Comparison of ENCODE assay signal across 8 cellular contexts in genomic region chr12:100733817-100734593, GRCh38.
DNase-seq lines count a peak whose midpoint lies in the region; ATAC-seq and TF ChIP-seq lines count a peak whose summit lies in the region.

No MANE protein-coding gene starts in this region.

- no peak overlapping the region for H3K27ac ChIP-seq in MM.1S (ENCODE audit: low read length)
- H3K27ac ChIP-seq in VCaP = no peak overlapping the region

- no peak overlapping the region for H3K27ac Mint-ChIP-seq in stimulated activated effector memory CD8-positive, alpha-beta T cell treated with anti-CD3 and anti-CD28 coated beads, Interleukin-12 subunit alpha, Interleukin-12 subunit beta, amount 100 ng/mL, for 72 hours

- H3K27me3 ChIP-seq in MM.1S (replicated peaks; ENCODE audit: insufficient read depth, low read length) = no peaks in the 10 kb centered on the region

- H3K36me3 Mint-ChIP-seq in stimulated activated effector memory CD8-positive, alpha-beta T cell treated with anti-CD3 and anti-CD28 coated beads, Interleukin-12 subunit alpha, Interleukin-12 subunit beta, amount 100 ng/mL, for 72 hours = no peaks in the 10 kb centered on the region

- H3K79me2 ChIP-seq in MM.1S (ENCODE audit: low read length) = no peaks in the 10 kb centered on the region

- no peaks in the 10 kb centered on the region for H3K4me1 Mint-ChIP-seq in stimulated activated effector memory CD8-positive, alpha-beta T cell treated with anti-CD3 and anti-CD28 coated beads, Interleukin-12 subunit alpha, Interleukin-12 subunit beta, amount 100 ng/mL, for 72 hours

- peak; percentile 78 for ATAC-seq in GM21528 (IDR thresholded peaks at IDR 0.05; ENCODE audit: low FRiP score, unreplicated experiment)
- no peak for ATAC-seq in stimulated activated effector memory CD8-positive, alpha-beta T cell treated with anti-CD3 and anti-CD28 coated beads, Interleukin-12 subunit alpha, Interleukin-12 subunit beta, amount 100 ng/mL, for 72 hours

- H3K9me3 Mint-ChIP-seq in stimulated activated effector memory CD8-positive, alpha-beta T cell treated with anti-CD3 and anti-CD28 coated beads, Interleukin-12 subunit alpha, Interleukin-12 subunit beta, amount 100 ng/mL, for 72 hours = no peaks in the 10 kb centered on the region

- H3F3A ChIP-seq in MM.1S (ENCODE audit: insufficient read depth, low read length) = no peaks in the 10 kb centered on the region

- no peaks in the 10 kb centered on the region for H4K20me1 ChIP-seq in MM.1S (ENCODE audit: insufficient read depth, low read length)

- H3K9me2 ChIP-seq in MM.1S (replicated peaks; ENCODE audit: insufficient read depth, low read length) = no peaks in the 10 kb centered on the region

- no peak overlapping the region for H3K9ac ChIP-seq in MM.1S (ENCODE audit: low read length)

- no peak overlapping the region for H3K4me2 ChIP-seq in MM.1S (ENCODE audit: low read depth, low read length)

- H3K4me1 ChIP-seq in MM.1S (ENCODE audit: low read length) = no peaks in the 10 kb centered on the region

- TF ChIP-seq CTCF in MM.1S (IDR thresholded peaks at IDR 0.05; ENCODE audit: low read length) (peak; percentile 36), VCaP (conservative IDR thresholded peaks at IDR 0.05) (peak; percentile 87)

- DNase-seq in DMS153 treated with DMSO at 0.1 percent for 48 hours (lab: John Stamatoyannopoulos, UW; ENCODE audit: unreplicated experiment) (peak; percentile 25), MM.1S (no peak), kidney tubule cell (ENCODE audit: low spot score) (peak; percentile 48)
- no peak for DNase-seq in stimulated activated naive CD4-positive, alpha-beta T cell treated with Interleukin-2 at 50 U/mL for 16 hours (lab: John Stamatoyannopoulos, UW)
- DNase-seq in activated naive CD4-positive, alpha-beta T cell treated with Interleukin-2 at 50 U/mL for 16 hours = no peak
- DNase-seq in stimulated activated effector memory CD8-positive, alpha-beta T cell treated with anti-CD3 and anti-CD28 coated beads, Interleukin-12 subunit alpha, Interleukin-12 subunit beta, amount 100 ng/mL, for 72 hours (ENCODE audit: low spot score in 2 of 2) = no peak

- H3K9me3 ChIP-seq in MM.1S (replicated peaks; ENCODE audit: insufficient read depth, low read length) = no peaks in the 10 kb centered on the region

- no peak overlapping the region for H2AFZ ChIP-seq in MM.1S (ENCODE audit: low read length)

- H3K4me3 Mint-ChIP-seq in stimulated activated effector memory CD8-positive, alpha-beta T cell treated with anti-CD3 and anti-CD28 coated beads, Interleukin-12 subunit alpha, Interleukin-12 subunit beta, amount 100 ng/mL, for 72 hours = no peak overlapping the region

- H3K4me3 ChIP-seq in MM.1S (ENCODE audit: low read length) = no peak overlapping the region

- H3K36me3 ChIP-seq in MM.1S (replicated peaks; ENCODE audit: insufficient read depth, low read length) = no peaks in the 10 kb centered on the region

Comparison
In these comparisons a context has a peak if more than half of its experiments do, and no peak if none do; other contexts are left out.
1. DNase-seq: peak in DMS153 treated with DMSO at 0.1 percent for 48 hours (single experiment) and kidney tubule cell (single experiment); none in MM.1S (single experiment), stimulated activated naive CD4-positive, alpha-beta T cell treated with Interleukin-2 at 50 U/mL for 16 hours (single experiment), activated naive CD4-positive, alpha-beta T cell treated with Interleukin-2 at 50 U/mL for 16 hours (single experiment) and stimulated activated effector memory CD8-positive, alpha-beta T cell treated with anti-CD3 and anti-CD28 coated beads, Interleukin-12 subunit alpha, Interleukin-12 subunit beta, amount 100 ng/mL, for 72 hours (0 of 2).